ENCODE assay signal across 2 cellular contexts in genomic region chr11:70433038-70433437, GRCh38.
A peak's percentile ranks its signal among the peaks of the same experiment; 100 is the strongest.
TF ChIP-seq lines count a peak whose summit lies in the region.

No MANE protein-coding gene starts in this region.

TF ChIP-seq in HepG2, 621 proteins besides CTCF, POLR2A, EP300 and RAD21:
- TF ChIP-seq FUBP1 (CRISPR knock-in tag; IDR thresholded peaks at IDR 0.05; ENCODE audit: borderline replicate concordance), result no peak
- no peak for TF ChIP-seq U2AF1 (optimal IDR thresholded peaks at IDR 0.05; ENCODE audit: low read depth, low read length)
- TF ChIP-seq AGO2 (optimal IDR thresholded peaks at IDR 0.05; ENCODE audit: low read depth, low read length), result peak; percentile 44
- TF ChIP-seq MZF1 (CRISPR knock-in tag; IDR thresholded peaks at IDR 0.05; ENCODE audit: borderline replicate concordance), result no peak
- TF ChIP-seq CCDC6 (CRISPR knock-in tag; IDR thresholded peaks at IDR 0.05), result no peak
- 0 out of 2 replicates have a peak, but pooled peaks have one; percentile 23 for TF ChIP-seq RBFOX2 (IDR thresholded peaks at IDR 0.05; ENCODE audit: low read depth, low read length)
TF ChIP-seq in HepG2: peak in this region for 2.

TF ChIP-seq in WTC11, 78 proteins besides CTCF, POLR2A, EP300 and RAD21:
- TF ChIP-seq SOX15 (CRISPR knock-in tag; IDR thresholded peaks at IDR 0.05) (no peak), ESRRA (CRISPR knock-in tag; IDR thresholded peaks at IDR 0.05; ENCODE audit: borderline replicate concordance) (no peak), ZNF416 (CRISPR knock-in tag; IDR thresholded peaks at IDR 0.05) (no peak), FOXP1 (CRISPR knock-in tag; IDR thresholded peaks at IDR 0.05; ENCODE audit: borderline replicate concordance) (no peak), GRHL2 (CRISPR knock-in tag; IDR thresholded peaks at IDR 0.05; ENCODE audit: insufficient replicate concordance, severe bottlenecking) (no peak), TP53 (CRISPR knock-in tag; IDR thresholded peaks at IDR 0.05) (no peak), MAX (CRISPR knock-in tag; IDR thresholded peaks at IDR 0.05) (no peak), TEAD4 (CRISPR knock-in tag; IDR thresholded peaks at IDR 0.05) (no peak), HMGA2 (CRISPR knock-in tag; IDR thresholded peaks at IDR 0.05) (no peak), EMX1 (CRISPR knock-in tag; IDR thresholded peaks at IDR 0.05) (no peak), ZNF396 (CRISPR knock-in tag; IDR thresholded peaks at IDR 0.05; ENCODE audit: borderline replicate concordance) (no peak), E2F1 (CRISPR knock-in tag; IDR thresholded peaks at IDR 0.05) (no peak), ZNF512 (CRISPR knock-in tag; IDR thresholded peaks at IDR 0.05; ENCODE audit: borderline replicate concordance) (no peak), ATF2 (CRISPR knock-in tag; IDR thresholded peaks at IDR 0.05; ENCODE audit: borderline replicate concordance, low read depth) (no peak), ZNF425 (CRISPR knock-in tag; conservative IDR thresholded peaks at IDR 0.05) (no peak), PREB (CRISPR knock-in tag; IDR thresholded peaks at IDR 0.05; ENCODE audit: borderline replicate concordance) (no peak), ATF1 (CRISPR knock-in tag; IDR thresholded peaks at IDR 0.05) (no peak), FOXP4 (CRISPR knock-in tag; IDR thresholded peaks at IDR 0.05) (no peak), ZNF232 (CRISPR knock-in tag; IDR thresholded peaks at IDR 0.05) (no peak)
